28 cellular contexts compared by ENCODE assay signal in genomic region chr1:218763538-218763937, GRCh38.
"Had no signal": no experiment of that assay in that cellular context is flagged by ENCODE, and none has a peak within 500 bp of the region (broad histone marks: within the 10 kb centered on the region; RNA-seq: fewer than 3 reads in every experiment).

No MANE protein-coding gene starts in this region.

- H3K27ac ChIP-seq: adrenal gland, ascending aorta, brain microvascular endothelial cell, left lung, right lobe of liver, skin epidermis, suprapubic skin, vagina had no signal

- H3K27ac Mint-ChIP-seq: activated CD4-positive, alpha-beta T cell treated with anti-CD3 and anti-CD28 coated beads for 36 hours; activated naive CD8-positive, alpha-beta T cell; activated T-cell treated with anti-CD3 and anti-CD28 coated beads, Interleukin-2, amount 50 U/mL, for 24 hours; activated T-helper 17 cell treated with anti-CD3 and anti-CD28 coated beads, Interleukin-2, amount 50 U/mL, for 72 hours; naive B cell; stimulated activated naive CD8-positive, alpha-beta T cell treated with anti-CD3 and anti-CD28 coated beads, Interleukin-15, Interleukin-2, amounts not matched to agents 100 ng/mL and 50 ng/mL, for 24 hours; WTC11 had no signal

- H3K4me3 Mint-ChIP-seq: activated CD4-positive, alpha-beta T cell treated with anti-CD3 and anti-CD28 coated beads for 36 hours; activated naive CD8-positive, alpha-beta T cell; activated T-cell treated with anti-CD3 and anti-CD28 coated beads, Interleukin-2, amount 50 U/mL, for 24 hours; activated T-helper 17 cell treated with anti-CD3 and anti-CD28 coated beads, Interleukin-2, amount 50 U/mL, for 72 hours; naive B cell; neural crest cell; stimulated activated naive CD8-positive, alpha-beta T cell treated with anti-CD3 and anti-CD28 coated beads, Interleukin-15, Interleukin-2, amounts not matched to agents 100 ng/mL and 50 ng/mL, for 24 hours; WTC11 had no signal

- DNase-seq: activated CD4-positive, alpha-beta T cell treated with anti-CD3 and anti-CD28 coated beads for 36 hours; activated CD4-positive, alpha-beta T cell treated with anti-CD3 and anti-CD28 coated beads, Interleukin-2, amount 50 U/mL, for 4 hours; activated CD8-positive, alpha-beta memory T cell treated with anti-CD3 and anti-CD28 coated beads for 24 hours; activated CD8-positive, alpha-beta memory T cell treated with anti-CD3 and anti-CD28 coated beads, Interleukin-2, amount 50 U/mL, for 4 hours; activated T-cell treated with anti-CD3 and anti-CD28 coated beads, Interleukin-2, amount 50 U/mL, for 24 hours; adrenal gland; brain microvascular endothelial cell; caudate nucleus; effector memory CD4-positive, alpha-beta T cell; foreskin melanocyte; left lung; naive B cell; occipital lobe; right lobe of liver; stimulated activated CD4-positive, alpha-beta T cell treated with anti-CD3 and anti-CD28 coated beads, Interleukin-1b, Interleukin-23, amount 100 ng/mL, for 48 hours; trophoblast cell had no signal

- ATAC-seq: activated CD4-positive, alpha-beta T cell treated with anti-CD3 and anti-CD28 coated beads for 36 hours; activated T-helper 17 cell treated with anti-CD3 and anti-CD28 coated beads, Interleukin-2, amount 50 U/mL, for 72 hours; esophagus mucosa; left lung; right lobe of liver had no signal

- H3K9me3 Mint-ChIP-seq: activated T-cell treated with anti-CD3 and anti-CD28 coated beads, Interleukin-2, amount 50 U/mL, for 24 hours; activated T-helper 17 cell treated with anti-CD3 and anti-CD28 coated beads, Interleukin-2, amount 50 U/mL, for 72 hours; naive B cell; stimulated activated naive CD8-positive, alpha-beta T cell treated with anti-CD3 and anti-CD28 coated beads, Interleukin-15, Interleukin-2, amounts not matched to agents 100 ng/mL and 50 ng/mL, for 24 hours; WTC11 had no signal

- H3K27me3 Mint-ChIP-seq: activated CD4-positive, alpha-beta T cell treated with anti-CD3 and anti-CD28 coated beads for 36 hours; activated naive CD8-positive, alpha-beta T cell; activated T-cell treated with anti-CD3 and anti-CD28 coated beads, Interleukin-2, amount 50 U/mL, for 24 hours; activated T-helper 17 cell treated with anti-CD3 and anti-CD28 coated beads, Interleukin-2, amount 50 U/mL, for 72 hours; stimulated activated naive CD8-positive, alpha-beta T cell treated with anti-CD3 and anti-CD28 coated beads, Interleukin-15, Interleukin-2, amounts not matched to agents 100 ng/mL and 50 ng/mL, for 24 hours had no signal

- H3K4me1 Mint-ChIP-seq: activated CD4-positive, alpha-beta T cell treated with anti-CD3 and anti-CD28 coated beads for 36 hours; activated T-helper 17 cell treated with anti-CD3 and anti-CD28 coated beads, Interleukin-2, amount 50 U/mL, for 72 hours; naive B cell had no signal

- H3K4me3 ChIP-seq: adrenal gland, ascending aorta, left lung, lung, right lobe of liver, skin epidermis, suprapubic skin, vagina had no signal

- FAIRE-seq: endothelial cell of umbilical vein had no signal

- H3K4me1 ChIP-seq: adrenal gland, ascending aorta, left lung, right lobe of liver, suprapubic skin, vagina had no signal

- H3K36me3 ChIP-seq: adrenal gland, ascending aorta, brain microvascular endothelial cell, left lung, right lobe of liver, suprapubic skin, vagina had no signal

- H3K36me3 Mint-ChIP-seq: activated naive CD8-positive, alpha-beta T cell; naive B cell; WTC11 had no signal

- H3K27me3 ChIP-seq: adrenal gland, ascending aorta, brain microvascular endothelial cell, left lung, right lobe of liver, suprapubic skin, vagina had no signal
